Comparison of ENCODE assay signal across 1 cellular context in genomic region chr10:72218329-72218728, GRCh38.
TF ChIP-seq lines count a peak whose summit lies in the region.

No MANE protein-coding gene starts in this region.

TF ChIP-seq in K562, 482 proteins besides CTCF, POLR2A, EP300 and RAD21 (continued from another document and continues in another):
- no peak for TF ChIP-seq ZNF280B (CRISPR knock-in tag; IDR thresholded peaks at IDR 0.05)
- no peak for TF ChIP-seq RHOXF2B (CRISPR knock-in tag; conservative IDR thresholded peaks at IDR 0.05)
- no peak for TF ChIP-seq ARID3A (IDR thresholded peaks at IDR 0.05; ENCODE audit: borderline replicate concordance, low read depth, low read length)
- TF ChIP-seq SETDB1 (IDR thresholded peaks at IDR 0.05; ENCODE audit: low read length) = no peak
- TF ChIP-seq CHAMP1 (IDR thresholded peaks at IDR 0.05) = no peak
- TF ChIP-seq ZNF707 (CRISPR knock-in tag; conservative IDR thresholded peaks at IDR 0.05) = no peak
- TF ChIP-seq ZFP36 (IDR thresholded peaks at IDR 0.05; ENCODE audit: low read depth, low read length, partially characterized antibody) = no peak
- TF ChIP-seq MYNN (IDR thresholded peaks at IDR 0.05) = no peak
- TF ChIP-seq MYNN (CRISPR knock-in tag; IDR thresholded peaks at IDR 0.05) = no peak
- no peak for TF ChIP-seq FOXJ2 (tag; IDR thresholded peaks at IDR 0.05)
- TF ChIP-seq ETS1 (conservative IDR thresholded peaks at IDR 0.05; ENCODE audit: control insufficient read depth, low read depth, low read length) = no peak
- TF ChIP-seq TAF9B (IDR thresholded peaks at IDR 0.05; ENCODE audit: partially characterized antibody) = no peak
- no peak for TF ChIP-seq TCF7L2 (IDR thresholded peaks at IDR 0.05; ENCODE audit: low read depth, low read length)
- no peak for TF ChIP-seq DACH1 (IDR thresholded peaks at IDR 0.05; ENCODE audit: partially characterized antibody)
- no peak for TF ChIP-seq ZBTB8A (IDR thresholded peaks at IDR 0.05; ENCODE audit: partially characterized antibody)
- no peak for TF ChIP-seq ZBTB12 (CRISPR knock-in tag; IDR thresholded peaks at IDR 0.05)
- TF ChIP-seq PCBP1 (IDR thresholded peaks at IDR 0.05; ENCODE audit: low read depth, low read length, poor library complexity, severe bottlenecking) = no peak
- no peak for TF ChIP-seq PPARD (CRISPR knock-in tag; IDR thresholded peaks at IDR 0.05)
- 0 out of 2 replicates have a peak, but pooled peaks have one; percentile 44 for TF ChIP-seq TEAD4 (IDR thresholded peaks at IDR 0.05; ENCODE audit: low read length)
- no peak for TF ChIP-seq TEAD4 (CRISPR knock-in tag; IDR thresholded peaks at IDR 0.05; ENCODE audit: borderline replicate concordance)
- no peak for TF ChIP-seq SRSF1 (IDR thresholded peaks at IDR 0.05; ENCODE audit: low read depth, low read length)
- TF ChIP-seq MITF (IDR thresholded peaks at IDR 0.05) = no peak
- peak; percentile 30; the same call in 1 of the 2 replicates for TF ChIP-seq HES1 (IDR thresholded peaks at IDR 0.05; ENCODE audit: low read depth)
- TF ChIP-seq ZNF23 (CRISPR knock-in tag; IDR thresholded peaks at IDR 0.05) = no peak
- TF ChIP-seq HINFP (tag; conservative IDR thresholded peaks at IDR 0.05; ENCODE audit: low read depth) = 0 out of 2 replicates have a peak, but pooled peaks have one; percentile 40
- no peak for TF ChIP-seq ZNF12 (CRISPR knock-in tag; IDR thresholded peaks at IDR 0.05)
- TF ChIP-seq ELF1 (tag; IDR thresholded peaks at IDR 0.05) = no peak
- TF ChIP-seq NCOA6 (IDR thresholded peaks at IDR 0.05) = no peak
- TF ChIP-seq CEBPG (CRISPR knock-in tag; IDR thresholded peaks at IDR 0.05) = no peak
- TF ChIP-seq CEBPG (tag; conservative IDR thresholded peaks at IDR 0.05 in 1 of 2, IDR thresholded peaks at IDR 0.05 in 1 of 2) = no peak
- no peak for TF ChIP-seq ATF4 (CRISPR knock-in tag; IDR thresholded peaks at IDR 0.05)
- TF ChIP-seq KAT8 (IDR thresholded peaks at IDR 0.05; ENCODE audit: low read depth) = no peak
- no peak for TF ChIP-seq E4F1 (CRISPR knock-in tag; IDR thresholded peaks at IDR 0.05; ENCODE audit: borderline replicate concordance)
- TF ChIP-seq TCF7 (IDR thresholded peaks at IDR 0.05; ENCODE audit: borderline replicate concordance) = no peak
- TF ChIP-seq CEBPB (tag; IDR thresholded peaks at IDR 0.05) = no peak
- TF ChIP-seq PTTG1 (tag; IDR thresholded peaks at IDR 0.05; ENCODE audit: low read depth) = no peak
- TF ChIP-seq L3MBTL2 (IDR thresholded peaks at IDR 0.05) = peak; percentile 28; the same call in 1 of the 2 replicates
- no peak for TF ChIP-seq ZNF175 (CRISPR knock-in tag; IDR thresholded peaks at IDR 0.05; ENCODE audit: low read depth)
- no peak for TF ChIP-seq RBFOX2 (IDR thresholded peaks at IDR 0.05; ENCODE audit: low read depth, low read length)
- TF ChIP-seq RBM14 (IDR thresholded peaks at IDR 0.05; ENCODE audit: borderline replicate concordance, insufficient read depth, low read depth, low read length) = no peak
- no peak for TF ChIP-seq CSDE1 (IDR thresholded peaks at IDR 0.05)
- TF ChIP-seq SNRNP70 (optimal IDR thresholded peaks at IDR 0.05; ENCODE audit: low read depth, low read length) = no peak
- TF ChIP-seq ZBTB33 (CRISPR knock-in tag; IDR thresholded peaks at IDR 0.05) = no peak
- TF ChIP-seq U2AF2 (optimal IDR thresholded peaks at IDR 0.05; ENCODE audit: low read depth, low read length) = no peak
- TF ChIP-seq JUN (IDR thresholded peaks at IDR 0.05; ENCODE audit: borderline replicate concordance, low read depth, low read length) = no peak
- no peak for TF ChIP-seq JUN (CRISPR knock-in tag; IDR thresholded peaks at IDR 0.05; ENCODE audit: borderline replicate concordance)
